In genomic region chrX:24371391-24371972, GRCh38 we compare ENCODE assay signal across 8 cellular contexts. TPM values are rescaled to one million over a fixed set of nuclear protein-coding genes. Genes with fewer than 3 reads are reported as not detected.
DNase-seq lines count a peak whose midpoint lies in the region; ATAC-seq and FAIRE-seq lines count a peak whose summit lies in the region.

No MANE protein-coding gene starts in this region.

- peaks cover 3% of the 10 kb centered on the region for H3K27me3 Mint-ChIP-seq in activated CD4-positive, alpha-beta T cell treated with anti-CD3 and anti-CD28 coated beads, Interleukin-2, amount 10 ng/mL, durations not matched to agents 24 days and 14 days

- H3K27ac Mint-ChIP-seq in activated CD4-positive, alpha-beta T cell treated with anti-CD3 and anti-CD28 coated beads, Interleukin-2, amount 10 ng/mL, durations not matched to agents 24 days and 14 days, result peak overlapping the region; percentile 84

- no peak for FAIRE-seq in RCC 7860 (lab: Jason Lieb, UNC)

- DNase-seq in ELF-1 (ENCODE audit: low read depth, low spot score) (peak; percentile 90), NCI-H2196 treated with DMSO at 0.1 percent for 48 hours (lab: John Stamatoyannopoulos, UW; ENCODE audit: unreplicated experiment) (peak; percentile 8), dermis blood vessel endothelial cell (peak; percentile 74), medulla oblongata (ENCODE audit: extremely low spot score) (peak; percentile 57), RCC 7860 (ENCODE audit: low spot score) (no peak)
- DNase-seq in activated CD4-positive, alpha-beta T cell treated with anti-CD3 and anti-CD28 coated beads, Interleukin-2, amount 10 ng/mL, durations not matched to agents 24 days and 14 days, result peak; percentile 86
- peak; percentile 7 to 20 for DNase-seq in stimulated activated CD8-positive, alpha-beta memory T cell treated with anti-CD3 and anti-CD28 coated beads, Interleukin-4, amount 100 ng/mL, for 1 hour (ENCODE audit: low read depth in 2 of 2, low spot score in 1 of 2)

- peaks cover 23% of the 10 kb centered on the region for H3K4me1 Mint-ChIP-seq in activated CD4-positive, alpha-beta T cell treated with anti-CD3 and anti-CD28 coated beads, Interleukin-2, amount 10 ng/mL, durations not matched to agents 24 days and 14 days

- peak; percentile 75 for ATAC-seq in HG02610 (IDR thresholded peaks at IDR 0.05; ENCODE audit: unreplicated experiment)

- peaks cover 2% of the 10 kb centered on the region for H3K36me3 Mint-ChIP-seq in activated CD4-positive, alpha-beta T cell treated with anti-CD3 and anti-CD28 coated beads, Interleukin-2, amount 10 ng/mL, durations not matched to agents 24 days and 14 days (ENCODE audit: low read depth)

- no peaks in the 10 kb centered on the region for H3K9me3 Mint-ChIP-seq in activated CD4-positive, alpha-beta T cell treated with anti-CD3 and anti-CD28 coated beads, Interleukin-2, amount 10 ng/mL, durations not matched to agents 24 days and 14 days

- H3K4me3 Mint-ChIP-seq in activated CD4-positive, alpha-beta T cell treated with anti-CD3 and anti-CD28 coated beads, Interleukin-2, amount 10 ng/mL, durations not matched to agents 24 days and 14 days, result peak overlapping the region; percentile 77

- intact Hi-C loops in activated CD4-positive, alpha-beta T cell treated with anti-CD3 and anti-CD28 coated beads, Interleukin-2, amount 10 ng/mL, durations not matched to agents 24 days and 14 days (cut with micrococcal nuclease), result loop anchor here (2.0 to 5.0 kb wide), 3 partner anchors 69 to 126 kb away; no protein-coding TSS in a partner anchor

RNA-seq across cellular contexts. Expression of gene SUPT20HL1, which starts 11.0 kb away (rescaled TPM):
- not detected in 2 replicates for total RNA-seq in activated CD4-positive, alpha-beta T cell treated with anti-CD3 and anti-CD28 coated beads, Interleukin-2, amount 10 ng/mL, durations not matched to agents 24 days and 14 days
- not detected in 2 replicates for total RNA-seq in dermis blood vessel endothelial cell

RNA-seq across cellular contexts. Expression of gene SUPT20HL2, which starts 57.6 kb away (rescaled TPM):
- total RNA-seq in activated CD4-positive, alpha-beta T cell treated with anti-CD3 and anti-CD28 coated beads, Interleukin-2, amount 10 ng/mL, durations not matched to agents 24 days and 14 days, result 0.09 TPM in 1 of 2 replicates, not detected in the other
- total RNA-seq in dermis blood vessel endothelial cell, result not detected in 2 replicates
